In the genomic region with DNA sequence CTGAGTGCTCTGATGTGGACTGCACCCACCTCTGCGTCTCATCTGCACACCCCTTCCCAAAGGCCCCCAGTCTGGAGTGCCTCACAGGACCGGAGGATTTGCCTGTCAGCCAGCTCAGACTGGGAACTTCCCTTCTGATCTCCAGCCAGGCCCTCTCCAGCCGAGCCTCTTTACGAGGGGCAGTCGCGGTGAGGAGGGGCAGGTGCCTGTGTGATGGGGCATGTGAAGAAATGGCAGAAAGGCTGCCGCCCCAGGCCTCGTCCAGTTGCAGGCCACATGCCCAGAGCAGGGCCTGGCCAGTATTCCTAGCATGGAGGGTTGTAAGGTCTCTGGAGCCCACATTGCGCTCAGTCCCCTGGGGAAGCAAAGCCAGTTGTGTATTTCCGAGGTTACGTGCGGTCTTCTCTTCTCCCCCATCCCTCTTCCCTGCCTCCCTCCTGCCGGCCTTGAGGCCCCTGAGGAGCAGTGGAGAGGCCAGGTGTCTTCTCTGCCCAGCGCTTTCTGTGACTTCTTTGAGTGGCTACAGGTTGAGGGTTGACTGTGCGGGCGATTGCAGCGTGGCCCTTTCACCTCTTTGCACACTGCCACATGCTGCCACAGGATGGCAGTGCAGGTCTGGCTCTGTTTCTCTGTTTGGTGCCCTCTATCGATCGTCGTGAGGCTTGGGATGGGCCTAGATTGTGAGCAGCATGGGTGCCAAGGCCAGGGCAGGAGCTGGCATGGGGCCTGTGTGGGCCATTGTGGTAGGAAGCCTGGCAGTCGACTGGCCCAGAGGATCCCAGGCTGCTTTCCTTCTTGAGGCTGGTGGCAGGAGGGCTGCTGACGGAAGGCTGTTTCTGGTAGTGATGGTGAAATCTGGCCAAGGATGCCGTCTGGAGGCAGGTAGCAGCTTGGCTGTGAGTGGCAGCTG, we compare ENCODE assay signal across 8 cellular contexts. TPM values are rescaled to one million over a fixed set of nuclear protein-coding genes. Genes with fewer than 3 reads are reported as not detected.
DNase-seq lines count a peak whose midpoint lies in the region; TF ChIP-seq lines count a peak whose summit lies in the region.

No MANE protein-coding gene starts in this region.

- peaks cover 36% of the 10 kb centered on the region for H3K36me3 Mint-ChIP-seq in activated naive CD4-positive, alpha-beta T cell treated with anti-CD3 and anti-CD28 coated beads for 36 hours (ENCODE audit: low read depth)

- CTCF ChIA-PET in activated naive CD4-positive, alpha-beta T cell treated with anti-CD3 and anti-CD28 coated beads for 36 hours (lab: Charles Lee) = interaction anchor here (0.6 to 10.0 kb wide), 15 partner anchors 15 to 334 kb away, joined by 3 to 180 read pairs (median 4); a partner anchor contains a TSS

- H3K27me3 Mint-ChIP-seq in activated naive CD4-positive, alpha-beta T cell treated with anti-CD3 and anti-CD28 coated beads for 36 hours (ENCODE audit: low read depth) = no peaks in the 10 kb centered on the region

- H3K36me3 ChIP-seq in vagina = peaks cover 0 to 66% of the 10 kb centered on the region in 2 donors

- no peaks in the 10 kb centered on the region for H3K27me3 ChIP-seq in vagina

- no peaks in the 10 kb centered on the region for H3K9me3 ChIP-seq in vagina

- peaks cover 51% of the 10 kb centered on the region for H3K4me1 ChIP-seq in vagina

- H3K4me3 ChIP-seq in vagina = no peak overlapping the region

- H3K4me3 Mint-ChIP-seq in activated naive CD4-positive, alpha-beta T cell treated with anti-CD3 and anti-CD28 coated beads for 36 hours = no peak overlapping the region

- H3K27ac Mint-ChIP-seq in activated naive CD4-positive, alpha-beta T cell treated with anti-CD3 and anti-CD28 coated beads for 36 hours = peak overlapping the region; percentile 79

- peak; percentile 43 for DNase-seq in NCI-H345 (lab: John Stamatoyannopoulos, UW)
- no peak for DNase-seq in NCI-H345 treated with DMSO at 0.1 percent for 48 hours (lab: John Stamatoyannopoulos, UW; ENCODE audit: unreplicated experiment)
- peak; percentile 95 for DNase-seq in HuH-7 (ENCODE audit: low spot score)
- peak; percentile 70 for DNase-seq in SK-N-DZ (ENCODE audit: low spot score)
- peak; percentile 88 for DNase-seq in activated naive CD4-positive, alpha-beta T cell treated with anti-CD3 and anti-CD28 coated beads for 36 hours
- peak; percentile 79 for DNase-seq in globus pallidus (ENCODE audit: low spot score)
- DNase-seq in posterior cingulate gyrus = peak; percentile 65 to 96 (median 76)
- no peak for DNase-seq in vagina (ENCODE audit: extremely low spot score in 2 of 2)

- intact Hi-C loops in activated naive CD4-positive, alpha-beta T cell treated with anti-CD3 and anti-CD28 coated beads for 36 hours (cut with micrococcal nuclease) = loop anchor here (2.0 kb wide), 1 partner anchor 246 kb away; no protein-coding TSS in a partner anchor
- intact Hi-C loops in posterior cingulate gyrus (cut with DNase I) (no loop called here), vagina (cut with DNase I) (no loop called here)

- H3K27ac ChIP-seq in vagina = no peak overlapping the region

- H3K9me3 Mint-ChIP-seq in activated naive CD4-positive, alpha-beta T cell treated with anti-CD3 and anti-CD28 coated beads for 36 hours = no peaks in the 10 kb centered on the region

- peak in 2 of 3 experiments; percentile 38 to 43 for TF ChIP-seq CTCF in vagina (IDR thresholded peaks at IDR 0.05)

- TF ChIP-seq POLR2A in vagina (IDR thresholded peaks at IDR 0.05) = no peak

- peaks cover 53% of the 10 kb centered on the region for H3K4me1 Mint-ChIP-seq in activated naive CD4-positive, alpha-beta T cell treated with anti-CD3 and anti-CD28 coated beads for 36 hours (ENCODE audit: low read depth)

RNA-seq across cellular contexts. Expression of a gene that starts 5.3 kb away (rescaled TPM):
- polyA plus RNA-seq in SK-N-DZ (2014; cell fraction: cytosol; rRNA removed) = 62.6 and 81.3 TPM in 2 replicates
- 248 and 299 TPM in 2 replicates for polyA plus RNA-seq in SK-N-DZ (2014; cell fraction: nucleus; rRNA removed)
- 100 to 1,000 TPM; 124 TPM for total RNA-seq in activated naive CD4-positive, alpha-beta T cell treated with anti-CD3 and anti-CD28 coated beads for 36 hours
- 89.1 TPM for total RNA-seq in vagina

Comparison
In these comparisons a context has a peak if more than half of its experiments do, and no peak if none do; other contexts are left out.
1. DNase-seq: peak in NCI-H345 (single experiment), HuH-7 (single experiment), SK-N-DZ (single experiment), activated naive CD4-positive, alpha-beta T cell treated with anti-CD3 and anti-CD28 coated beads for 36 hours (single experiment), globus pallidus (single experiment) and posterior cingulate gyrus (10 of 10); none in NCI-H345 treated with DMSO at 0.1 percent for 48 hours (single experiment) and vagina (0 of 2).